In genomic region chr5:169165052-169165451, GRCh38 we compare ENCODE assay signal across 27 cellular contexts.
DNase-seq lines count a peak whose midpoint lies in the region; ATAC-seq, FAIRE-seq and TF ChIP-seq lines count a peak whose summit lies in the region.
"Had no signal": no experiment of that assay in that cellular context is flagged by ENCODE, and none has a peak within 500 bp of the region (broad histone marks: within the 10 kb centered on the region; RNA-seq: fewer than 3 reads in every experiment).

No MANE protein-coding gene starts in this region.

- WGBS in right cardiac atrium, result 95% methylated on average over 1 of the region's 1 CpG

- POLR2A ChIA-PET in endothelial cell of umbilical vein (lab: Charles Lee) (no interaction called here), A673 (lab: Charles Lee; ENCODE audit: low non-redundant PET) (no interaction called here), WTC11 (lab: Charles Lee) (interaction anchor here (0.6 kb wide), 1 partner anchor 429 kb away, joined by 4 read pairs; no protein-coding TSS in a partner anchor)

- ATAC-seq in right cardiac atrium, result no peak
- ATAC-seq in HG03097 (IDR thresholded peaks at IDR 0.05; ENCODE audit: low FRiP score, unreplicated experiment), result no peak
- ATAC-seq in WTC11, result no peak
- ATAC-seq: naive thymus-derived CD8-positive, alpha-beta T cell had no signal

- DNase-seq in cardiac muscle cell (ENCODE audit: low read depth in 1 of 2, low spot score in 1 of 2) (no peak), right cardiac atrium (no peak), endothelial cell of umbilical vein (ENCODE audit: low read depth, low spot score) (no peak), neural progenitor cell (ENCODE audit: low spot score) (no peak), A673 (ENCODE audit: low spot score) (no peak), WTC11 (ENCODE audit: low spot score) (no peak), GM13976 (ENCODE audit: low spot score) (no peak)
- DNase-seq: activated CD4-positive, alpha-beta T cell treated with anti-CD3 and anti-CD28 coated beads for 4 hours; activated naive CD4-positive, alpha-beta T cell treated with anti-CD3 and anti-CD28 coated beads, Interleukin-2, amount 10 ng/mL, durations not matched to agents 7 days and 5 days; central memory CD4-positive, alpha-beta T cell; DMS53; immature natural killer cell; KG1; left lung; naive thymus-derived CD8-positive, alpha-beta T cell; NCI-H524; T-helper 2 cell had no signal

- H3K79me2 ChIP-seq in endothelial cell of umbilical vein (ENCODE audit: control insufficient read depth, insufficient read depth, low read length), result no peaks in the 10 kb centered on the region
- no peaks in the 10 kb centered on the region for H3K79me2 ChIP-seq in neural progenitor cell (ENCODE audit: low read depth)

- H3K4me1 ChIP-seq in cardiac muscle cell (ENCODE audit: low read depth) (peaks cover 35% of the 10 kb centered on the region), right cardiac atrium (ENCODE audit: control insufficient read depth, insufficient read depth, low read length) (peaks cover 11% of the 10 kb centered on the region), endothelial cell of umbilical vein (ENCODE audit: control insufficient read depth, extremely low read depth, insufficient read depth, low read length) (peaks cover 38% of the 10 kb centered on the region), neural progenitor cell (peaks cover 19% of the 10 kb centered on the region), A673 (ENCODE audit: insufficient read depth, low read length, poor library complexity, severe bottlenecking) (no peaks in the 10 kb centered on the region)
- H3K4me1 ChIP-seq: left lung, pancreas had no signal

- in situ Hi-C loops in GM13976 (cut with MboI; ENCODE audit: low sequenced_read_pairs, unreplicated experiment), result no loop called here

- TF ChIP-seq CTCF in cardiac muscle cell (IDR thresholded peaks at IDR 0.05; ENCODE audit: low read depth, low read length), result no peak
- no peak for TF ChIP-seq CTCF in endothelial cell of umbilical vein (IDR thresholded peaks at IDR 0.05; ENCODE audit: extremely low read depth in 1 of 2, insufficient read depth in 1 of 2, low read depth in 1 of 2, low read length in 2 of 2)
- TF ChIP-seq CTCF in neural progenitor cell (IDR thresholded peaks at IDR 0.05), result no peak
- no peak for TF ChIP-seq CTCF in A673 (conservative IDR thresholded peaks at IDR 0.05; ENCODE audit: low read depth, low read length)
- TF ChIP-seq CTCF in WTC11 (IDR thresholded peaks at IDR 0.05), result no peak
- no peak for TF ChIP-seq CTCF in GM13976 (IDR thresholded peaks at IDR 0.05; ENCODE audit: borderline replicate concordance, control extremely low read depth, extremely low read depth, insufficient read depth, missing control alignments)

- H3K27me3 ChIP-seq in cardiac muscle cell, result no peaks in the 10 kb centered on the region
- H3K27me3 ChIP-seq in right cardiac atrium (ENCODE audit: control insufficient read depth, insufficient read depth), result no peaks in the 10 kb centered on the region
- H3K27me3 ChIP-seq in endothelial cell of umbilical vein (ENCODE audit: control insufficient read depth in 2 of 2, insufficient read depth in 2 of 2, low read length in 2 of 2), result no peaks in the 10 kb centered on the region
- no peaks in the 10 kb centered on the region for H3K27me3 ChIP-seq in neural progenitor cell
- H3K27me3 ChIP-seq in A673 (replicated peaks; ENCODE audit: insufficient read depth, low read depth, low read length, poor library complexity), result no peaks in the 10 kb centered on the region
- H3K27me3 ChIP-seq: dorsolateral prefrontal cortex, left lung, pancreas, right atrium auricular region had no signal

- H3K9ac ChIP-seq in endothelial cell of umbilical vein (replicated peaks; ENCODE audit: extremely low read depth, insufficient read depth, low read length) (no peak overlapping the region), neural progenitor cell (no peak overlapping the region)

- no peak for FAIRE-seq in endothelial cell of umbilical vein (lab: Jason Lieb, UNC)
- FAIRE-seq: frontal cortex, G401.6, GM18507, pancreas had no signal

- H3K27ac ChIP-seq in cardiac muscle cell (peak overlapping the region; percentile 50), right cardiac atrium (ENCODE audit: low read length) (no peak overlapping the region), endothelial cell of umbilical vein (ENCODE audit: insufficient read depth, low read depth, low read length) (peak overlapping the region; percentile 59), neural progenitor cell (no peak overlapping the region), A673 (ENCODE audit: low read depth, low read length, poor library complexity, severe bottlenecking) (no peak overlapping the region)
- H3K27ac ChIP-seq: left lung, pancreas had no signal

- BruUV-seq in endothelial cell of umbilical vein (replicated peaks; lab: Mats Ljungman, UMichigan), result no TSS peak
- no TSS peak for BruUV-seq in A673 (replicated peaks; lab: Mats Ljungman, UMichigan)

- peaks cover 5% of the 10 kb centered on the region for H3K27me3 Mint-ChIP-seq in neural progenitor cell (ENCODE audit: insufficient read depth, low read depth)
- H3K27me3 Mint-ChIP-seq in WTC11 (ENCODE audit: low read depth), result 0 out of 2 replicates have a peak, but pooled peaks cover 1% of the 10 kb centered on the region
- H3K27me3 Mint-ChIP-seq: activated naive CD4-positive, alpha-beta T cell treated with anti-CD3 and anti-CD28 coated beads, Interleukin-2, amount 10 ng/mL, durations not matched to agents 7 days and 5 days had no signal

- H3K9me3 ChIP-seq in cardiac muscle cell (ENCODE audit: low read depth) (no peaks in the 10 kb centered on the region), right cardiac atrium (ENCODE audit: control insufficient read depth, low read length) (no peaks in the 10 kb centered on the region), endothelial cell of umbilical vein (replicated peaks; ENCODE audit: control insufficient read depth, insufficient read depth, low read length) (no peaks in the 10 kb centered on the region), neural progenitor cell (ENCODE audit: low read depth) (no peaks in the 10 kb centered on the region), A673 (ENCODE audit: low read depth, low read length, poor library complexity, severe bottlenecking) (no peaks in the 10 kb centered on the region)
- H3K9me3 ChIP-seq: left lung, pancreas, right atrium auricular region had no signal

- TF ChIP-seq POLR2A in endothelial cell of umbilical vein (IDR thresholded peaks at IDR 0.05; ENCODE audit: low read depth, low read length), result no peak

- H3K9me3 Mint-ChIP-seq in neural progenitor cell (peaks cover 6% of the 10 kb centered on the region), WTC11 (peaks cover 1% of the 10 kb centered on the region)

- H3K36me3 ChIP-seq in cardiac muscle cell (no peaks in the 10 kb centered on the region), endothelial cell of umbilical vein (ENCODE audit: control insufficient read depth in 2 of 2, extremely low read depth in 1 of 2, insufficient read depth in 2 of 2, low read length in 2 of 2) (no peaks in the 10 kb centered on the region), neural progenitor cell (no peaks in the 10 kb centered on the region), A673 (ENCODE audit: insufficient read depth, low read length, poor library complexity, severe bottlenecking) (no peaks in the 10 kb centered on the region)
- H3K36me3 ChIP-seq: left lung, pancreas, right atrium auricular region had no signal

- intact Hi-C loops in right cardiac atrium (cut with DNase I), result loop anchor here in 1 of 4 donors (10.0 kb wide), 1 partner anchor 170 kb away; no protein-coding TSS in a partner anchor
- intact Hi-C loops in endothelial cell of umbilical vein (cut with micrococcal nuclease), result loop anchor here (2.0 kb wide), 1 partner anchor 186 kb away; no protein-coding TSS in a partner anchor
- intact Hi-C loops in A673 (cut with micrococcal nuclease; ENCODE audit: unreplicated experiment), result no loop called here

- H4K20me1 ChIP-seq in endothelial cell of umbilical vein (replicated peaks; ENCODE audit: control insufficient read depth, extremely low read depth, insufficient read depth, low read length), result no peaks in the 10 kb centered on the region
- H4K20me1 ChIP-seq in neural progenitor cell (ENCODE audit: low read depth), result peaks cover 8% of the 10 kb centered on the region

- dilution Hi-C loops in endothelial cell of umbilical vein (cut with MboI; ENCODE audit: extremely low pct_ligation_motif_present, low sequenced_read_pairs), result no loop called here

- H3K4me1 Mint-ChIP-seq in neural progenitor cell (peaks cover 61% of the 10 kb centered on the region), WTC11 (peaks cover 18% of the 10 kb centered on the region)
- H3K4me1 Mint-ChIP-seq: activated naive CD4-positive, alpha-beta T cell treated with anti-CD3 and anti-CD28 coated beads, Interleukin-2, amount 10 ng/mL, durations not matched to agents 7 days and 5 days; B cell; immature natural killer cell; naive thymus-derived CD8-positive, alpha-beta T cell had no signal

- H3K4me3 ChIP-seq in cardiac muscle cell, result no peak overlapping the region
- H3K4me3 ChIP-seq in right cardiac atrium (ENCODE audit: low read length), result no peak overlapping the region
- H3K4me3 ChIP-seq in endothelial cell of umbilical vein (replicated peaks in 1 of 3; ENCODE audit: insufficient read depth in 1 of 3, low read depth in 1 of 3, low read length in 3 of 3), result no peak overlapping the region
- no peak overlapping the region for H3K4me3 ChIP-seq in neural progenitor cell
- H3K4me3 ChIP-seq in A673 (ENCODE audit: low read depth, low read length, poor library complexity, severe bottlenecking), result no peak overlapping the region
- H3K4me3 ChIP-seq: dorsolateral prefrontal cortex, left lung, pancreas, right atrium auricular region had no signal

- CTCF ChIA-PET in endothelial cell of umbilical vein (lab: Charles Lee), result no interaction called here
- CTCF ChIA-PET in A673 (lab: Charles Lee), result no interaction called here
- CTCF ChIA-PET in WTC11 (lab: Charles Lee), result no interaction called here

- peaks cover 14% of the 10 kb centered on the region for H3F3A ChIP-seq in neural progenitor cell (ENCODE audit: low read depth)

- no peaks in the 10 kb centered on the region for H3K36me3 Mint-ChIP-seq in neural progenitor cell
- H3K36me3 Mint-ChIP-seq in WTC11, result peaks cover 1% of the 10 kb centered on the region; the same call in 1 of the 2 replicates
- H3K36me3 Mint-ChIP-seq: activated naive CD4-positive, alpha-beta T cell treated with anti-CD3 and anti-CD28 coated beads, Interleukin-2, amount 10 ng/mL, durations not matched to agents 7 days and 5 days; immature natural killer cell; naive thymus-derived CD8-positive, alpha-beta T cell had no signal

- no peak overlapping the region for H3K4me3 Mint-ChIP-seq in neural progenitor cell
- no peak overlapping the region for H3K4me3 Mint-ChIP-seq in WTC11
- H3K4me3 Mint-ChIP-seq: activated naive CD4-positive, alpha-beta T cell treated with anti-CD3 and anti-CD28 coated beads, Interleukin-2, amount 10 ng/mL, durations not matched to agents 7 days and 5 days; B cell; immature natural killer cell; naive thymus-derived CD8-positive, alpha-beta T cell; stimulated activated naive CD8-positive, alpha-beta T cell treated with anti-CD3 and anti-CD28 coated beads, Interleukin-15, Interleukin-2, amounts not matched to agents 100 ng/mL and 50 ng/mL, for 24 hours; type B pancreatic cell had no signal

- H3K4me2 ChIP-seq in endothelial cell of umbilical vein (ENCODE audit: insufficient read depth, low read length), result no peak overlapping the region
- peak overlapping the region; percentile 56 for H3K4me2 ChIP-seq in neural progenitor cell

- H3K27ac Mint-ChIP-seq in neural progenitor cell, result peak overlapping the region; percentile 94
- H3K27ac Mint-ChIP-seq in WTC11, result no peak overlapping the region
- H3K27ac Mint-ChIP-seq: activated naive CD4-positive, alpha-beta T cell treated with anti-CD3 and anti-CD28 coated beads, Interleukin-2, amount 10 ng/mL, durations not matched to agents 7 days and 5 days; B cell; immature natural killer cell; stimulated activated naive CD8-positive, alpha-beta T cell treated with anti-CD3 and anti-CD28 coated beads, Interleukin-15, Interleukin-2, amounts not matched to agents 100 ng/mL and 50 ng/mL, for 24 hours; type B pancreatic cell had no signal

- no peak overlapping the region for H2AFZ ChIP-seq in endothelial cell of umbilical vein (ENCODE audit: low read depth, low read length)
- H2AFZ ChIP-seq in neural progenitor cell (replicated peaks), result no peak overlapping the region

- H3K9me1 ChIP-seq in endothelial cell of umbilical vein (replicated peaks; ENCODE audit: control insufficient read depth, extremely low read depth, insufficient read depth, low read length), result no peaks in the 10 kb centered on the region

Comparison
In these comparisons a context has a peak if more than half of its experiments do, and no peak if none do; other contexts are left out.
1. H3K27ac ChIP-seq: peak in cardiac muscle cell (single experiment) and endothelial cell of umbilical vein (single experiment); none in right cardiac atrium (single experiment), neural progenitor cell (single experiment) and A673 (single experiment).